In the genomic region with DNA sequence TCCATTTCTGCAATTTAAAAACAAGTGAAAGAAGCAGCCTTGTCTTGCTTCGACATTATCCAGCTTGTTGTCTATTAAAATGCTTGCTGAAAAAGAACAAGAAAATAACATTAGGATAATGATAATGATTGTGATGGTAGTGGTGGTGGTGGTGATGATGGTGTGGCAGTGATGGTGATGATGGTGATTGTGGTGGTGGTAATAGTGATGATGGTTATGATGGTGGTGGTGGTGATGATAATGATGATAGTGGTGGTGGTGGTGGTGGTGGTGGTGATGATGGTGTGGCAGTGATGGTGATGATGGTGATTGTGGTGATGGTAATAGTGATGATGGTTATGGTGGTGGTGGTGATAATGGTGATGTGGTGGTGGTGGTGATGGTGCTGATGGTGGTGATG, we compare ENCODE assay signal across 20 cellular contexts. TPM values are rescaled to one million over a fixed set of nuclear protein-coding genes. Genes with fewer than 3 reads are reported as not detected.
DNase-seq lines count a peak whose midpoint lies in the region; ATAC-seq and TF ChIP-seq lines count a peak whose summit lies in the region.
"Had no signal": no experiment of that assay in that cellular context is flagged by ENCODE, and none has a peak within 500 bp of the region (broad histone marks: within the 10 kb centered on the region; RNA-seq: fewer than 3 reads in every experiment).

No MANE protein-coding gene starts in this region.

- H3K9me3 ChIP-seq in naive thymus-derived CD4-positive, alpha-beta T cell (ENCODE audit: control insufficient read depth in 2 of 3, low read length in 3 of 3): no peaks in the 10 kb centered on the region

- intact Hi-C loops in naive thymus-derived CD4-positive, alpha-beta T cell (cut with micrococcal nuclease): no loop called here
- intact Hi-C loops in dorsolateral prefrontal cortex (cut with DNase I): no loop called here

- H3K27ac ChIP-seq in naive thymus-derived CD4-positive, alpha-beta T cell (ENCODE audit: low read depth, low read length): no peak overlapping the region
- H3K27ac ChIP-seq in dorsolateral prefrontal cortex: no peak overlapping the region
- H3K27ac ChIP-seq: C4-2B, RWPE1 had no signal

- CTCF ChIA-PET in naive thymus-derived CD4-positive, alpha-beta T cell (lab: Charles Lee): interaction anchor here (0.9 kb wide), 1 partner anchor 13 kb away, joined by 4 read pairs; no protein-coding TSS in a partner anchor

- no peak for ATAC-seq in stimulated activated naive CD8-positive, alpha-beta T cell treated with anti-CD3 and anti-CD28 coated beads, Interleukin-15, Interleukin-2, amounts not matched to agents 100 U/mL and 50 U/mL, for 24 hours
- ATAC-seq in activated T-helper 17 cell treated with anti-CD3 and anti-CD28 coated beads, Interleukin-2, amount 50 U/mL, for 72 hours (replicated peaks): no peak
- ATAC-seq in naive thymus-derived CD4-positive, alpha-beta T cell: no peak
- no peak for ATAC-seq in HG03432 (IDR thresholded peaks at IDR 0.05; ENCODE audit: unreplicated experiment)
- ATAC-seq: PC-3 had no signal

- H3K27ac Mint-ChIP-seq in stimulated activated naive CD8-positive, alpha-beta T cell treated with anti-CD3 and anti-CD28 coated beads, Interleukin-15, Interleukin-2, amounts not matched to agents 100 ng/mL and 50 ng/mL, for 24 hours: peak overlapping the region; percentile 71
- peak overlapping the region; percentile 74 for H3K27ac Mint-ChIP-seq in activated T-helper 17 cell treated with anti-CD3 and anti-CD28 coated beads, Interleukin-2, amount 50 U/mL, for 72 hours
- peak overlapping the region in 5 of 9 donors; percentile 14 to 80 (median 19) for H3K27ac Mint-ChIP-seq in naive thymus-derived CD4-positive, alpha-beta T cell
- H3K27ac Mint-ChIP-seq: H9 had no signal

- H3K36me3 Mint-ChIP-seq in stimulated activated naive CD8-positive, alpha-beta T cell treated with anti-CD3 and anti-CD28 coated beads, Interleukin-15, Interleukin-2, amounts not matched to agents 100 ng/mL and 50 ng/mL, for 24 hours (ENCODE audit: low read depth): peaks cover 13% of the 10 kb centered on the region
- H3K36me3 Mint-ChIP-seq in activated T-helper 17 cell treated with anti-CD3 and anti-CD28 coated beads, Interleukin-2, amount 50 U/mL, for 72 hours (ENCODE audit: low read depth): peaks cover 9% of the 10 kb centered on the region
- peaks cover 0 to 23% (median 6%) of the 10 kb centered on the region in 5 donors for H3K36me3 Mint-ChIP-seq in naive thymus-derived CD4-positive, alpha-beta T cell

- H3K27me3 Mint-ChIP-seq in stimulated activated naive CD8-positive, alpha-beta T cell treated with anti-CD3 and anti-CD28 coated beads, Interleukin-15, Interleukin-2, amounts not matched to agents 100 ng/mL and 50 ng/mL, for 24 hours: no peaks in the 10 kb centered on the region
- no peaks in the 10 kb centered on the region for H3K27me3 Mint-ChIP-seq in activated T-helper 17 cell treated with anti-CD3 and anti-CD28 coated beads, Interleukin-2, amount 50 U/mL, for 72 hours
- H3K27me3 Mint-ChIP-seq in naive thymus-derived CD4-positive, alpha-beta T cell: no peaks in the 10 kb centered on the region

- TF ChIP-seq CTCF in dorsolateral prefrontal cortex (IDR thresholded peaks at IDR 0.05 in 54 of 56, conservative IDR thresholded peaks at IDR 0.05 in 2 of 56; ENCODE audit: low read depth in 1 of 56, partially characterized antibody in 56 of 56): no peak

- no peak for DNase-seq in stimulated activated naive CD8-positive, alpha-beta T cell treated with anti-CD3 and anti-CD28 coated beads, Interleukin-15, Interleukin-2, amounts not matched to agents 100 U/mL and 50 U/mL, for 24 hours
- DNase-seq in naive thymus-derived CD4-positive, alpha-beta T cell: no peak
- DNase-seq in DMS53 treated with DMSO at 0.1 percent for 48 hours (lab: John Stamatoyannopoulos, UW; ENCODE audit: unreplicated experiment): no peak
- no peak for DNase-seq in dorsolateral prefrontal cortex
- DNase-seq: AML-193, DMS79 treated with DMSO at 0.1 percent for 48 hours, H9, MM.1S, NCI-H1092 treated with DMSO at 0.1 percent for 48 hours, NCI-H146, NCI-H2029 treated with DMSO at 0.1 percent for 48 hours, NCI-H2171, NCI-H526, PC-3, SIG-M5 had no signal

- POLR2A ChIA-PET in naive thymus-derived CD4-positive, alpha-beta T cell (lab: Charles Lee): no interaction called here

- H3K4me1 Mint-ChIP-seq in stimulated activated naive CD8-positive, alpha-beta T cell treated with anti-CD3 and anti-CD28 coated beads, Interleukin-15, Interleukin-2, amounts not matched to agents 100 ng/mL and 50 ng/mL, for 24 hours (ENCODE audit: low read depth): peaks cover 8% of the 10 kb centered on the region
- peaks cover 14% of the 10 kb centered on the region for H3K4me1 Mint-ChIP-seq in activated T-helper 17 cell treated with anti-CD3 and anti-CD28 coated beads, Interleukin-2, amount 50 U/mL, for 72 hours
- H3K4me1 Mint-ChIP-seq in naive thymus-derived CD4-positive, alpha-beta T cell: peaks cover 0 to 8% (median 4%) of the 10 kb centered on the region in 7 donors
- H3K4me1 Mint-ChIP-seq: H9 had no signal

- H3K4me3 Mint-ChIP-seq in stimulated activated naive CD8-positive, alpha-beta T cell treated with anti-CD3 and anti-CD28 coated beads, Interleukin-15, Interleukin-2, amounts not matched to agents 100 ng/mL and 50 ng/mL, for 24 hours: no peak overlapping the region
- H3K4me3 Mint-ChIP-seq in activated T-helper 17 cell treated with anti-CD3 and anti-CD28 coated beads, Interleukin-2, amount 50 U/mL, for 72 hours: no peak overlapping the region
- H3K4me3 Mint-ChIP-seq in naive thymus-derived CD4-positive, alpha-beta T cell: no peak overlapping the region
- H3K4me3 Mint-ChIP-seq: H9 had no signal

- H3K4me3 ChIP-seq in naive thymus-derived CD4-positive, alpha-beta T cell (ENCODE audit: low read length): no peak overlapping the region
- H3K4me3 ChIP-seq in dorsolateral prefrontal cortex: no peak overlapping the region

- H3K36me3 ChIP-seq in naive thymus-derived CD4-positive, alpha-beta T cell (ENCODE audit: control insufficient read depth in 2 of 3, insufficient read depth in 3 of 3, low read length in 3 of 3): peaks cover 0 to 4% (median 0%) of the 10 kb centered on the region in 3 experiments

- H3K4me1 ChIP-seq in naive thymus-derived CD4-positive, alpha-beta T cell (ENCODE audit: control insufficient read depth in 2 of 2, insufficient read depth in 2 of 2, low read length in 2 of 2): no peaks in the 10 kb centered on the region

- peaks cover 7% of the 10 kb centered on the region for H3K9me3 Mint-ChIP-seq in stimulated activated naive CD8-positive, alpha-beta T cell treated with anti-CD3 and anti-CD28 coated beads, Interleukin-15, Interleukin-2, amounts not matched to agents 100 ng/mL and 50 ng/mL, for 24 hours
- peaks cover 7% of the 10 kb centered on the region for H3K9me3 Mint-ChIP-seq in activated T-helper 17 cell treated with anti-CD3 and anti-CD28 coated beads, Interleukin-2, amount 50 U/mL, for 72 hours
- peaks cover 0 to 12% (median 0%) of the 10 kb centered on the region in 11 donors for H3K9me3 Mint-ChIP-seq in naive thymus-derived CD4-positive, alpha-beta T cell

- H3K27me3 ChIP-seq in naive thymus-derived CD4-positive, alpha-beta T cell (ENCODE audit: control insufficient read depth in 2 of 2, insufficient read depth in 2 of 2, low read length in 2 of 2): no peaks in the 10 kb centered on the region
- H3K27me3 ChIP-seq in dorsolateral prefrontal cortex: no peaks in the 10 kb centered on the region

RNA-seq across cellular contexts. Expression of a gene that starts 41.5 kb away (rescaled TPM):
- 1 to 10 TPM; 5.0 to 5.6 TPM for total RNA-seq in activated T-helper 17 cell treated with anti-CD3 and anti-CD28 coated beads, Interleukin-2, amount 50 U/mL, for 72 hours
- total RNA-seq in naive thymus-derived CD4-positive, alpha-beta T cell: 1 to 10 TPM; 3.6 to 9.1 (median 5.4) TPM
- polyA plus RNA-seq in naive thymus-derived CD4-positive, alpha-beta T cell: 1 to 10 TPM; 1.1 to 1.6 TPM
- total RNA-seq in dorsolateral prefrontal cortex: 10 to 100 TPM in 1 of 120 experiments, 1 to 10 TPM in 118, under 1 TPM in 1; 0.63 to 10.3 (median 3.4) TPM

RNA-seq across cellular contexts. Expression of a gene that starts 41.7 kb away (rescaled TPM):
- 10 to 100 TPM; 44.1 to 49.9 TPM for total RNA-seq in activated T-helper 17 cell treated with anti-CD3 and anti-CD28 coated beads, Interleukin-2, amount 50 U/mL, for 72 hours
- 10 to 100 TPM; 23.7 to 39.2 (median 35.6) TPM for total RNA-seq in naive thymus-derived CD4-positive, alpha-beta T cell
- 1 to 10 TPM; 5.0 to 7.1 TPM for polyA plus RNA-seq in naive thymus-derived CD4-positive, alpha-beta T cell
- 10 to 100 TPM; 16.5 to 50.4 (median 34.2) TPM for total RNA-seq in dorsolateral prefrontal cortex

Comparison
In these comparisons a context has a peak if more than half of its experiments do, and no peak if none do; other contexts are left out.
1. H3K27ac Mint-ChIP-seq: peak in every context shown above with its lines; median percentile 74 in activated T-helper 17 cell treated with anti-CD3 and anti-CD28 coated beads, Interleukin-2, amount 50 U/mL, for 72 hours; 71 in stimulated activated naive CD8-positive, alpha-beta T cell treated with anti-CD3 and anti-CD28 coated beads, Interleukin-15, Interleukin-2, amounts not matched to agents 100 ng/mL and 50 ng/mL, for 24 hours; 19 in naive thymus-derived CD4-positive, alpha-beta T cell.